ENCODE assay signal across 1 cellular context in genomic region chr2:9057939-9058761, GRCh38.
TF ChIP-seq lines count a peak whose summit lies in the region.

No MANE protein-coding gene starts in this region.

TF ChIP-seq in HEK293, 187 proteins besides CTCF, POLR2A, EP300 and RAD21 (continued from another document):
- TF ChIP-seq, protein P1, sequence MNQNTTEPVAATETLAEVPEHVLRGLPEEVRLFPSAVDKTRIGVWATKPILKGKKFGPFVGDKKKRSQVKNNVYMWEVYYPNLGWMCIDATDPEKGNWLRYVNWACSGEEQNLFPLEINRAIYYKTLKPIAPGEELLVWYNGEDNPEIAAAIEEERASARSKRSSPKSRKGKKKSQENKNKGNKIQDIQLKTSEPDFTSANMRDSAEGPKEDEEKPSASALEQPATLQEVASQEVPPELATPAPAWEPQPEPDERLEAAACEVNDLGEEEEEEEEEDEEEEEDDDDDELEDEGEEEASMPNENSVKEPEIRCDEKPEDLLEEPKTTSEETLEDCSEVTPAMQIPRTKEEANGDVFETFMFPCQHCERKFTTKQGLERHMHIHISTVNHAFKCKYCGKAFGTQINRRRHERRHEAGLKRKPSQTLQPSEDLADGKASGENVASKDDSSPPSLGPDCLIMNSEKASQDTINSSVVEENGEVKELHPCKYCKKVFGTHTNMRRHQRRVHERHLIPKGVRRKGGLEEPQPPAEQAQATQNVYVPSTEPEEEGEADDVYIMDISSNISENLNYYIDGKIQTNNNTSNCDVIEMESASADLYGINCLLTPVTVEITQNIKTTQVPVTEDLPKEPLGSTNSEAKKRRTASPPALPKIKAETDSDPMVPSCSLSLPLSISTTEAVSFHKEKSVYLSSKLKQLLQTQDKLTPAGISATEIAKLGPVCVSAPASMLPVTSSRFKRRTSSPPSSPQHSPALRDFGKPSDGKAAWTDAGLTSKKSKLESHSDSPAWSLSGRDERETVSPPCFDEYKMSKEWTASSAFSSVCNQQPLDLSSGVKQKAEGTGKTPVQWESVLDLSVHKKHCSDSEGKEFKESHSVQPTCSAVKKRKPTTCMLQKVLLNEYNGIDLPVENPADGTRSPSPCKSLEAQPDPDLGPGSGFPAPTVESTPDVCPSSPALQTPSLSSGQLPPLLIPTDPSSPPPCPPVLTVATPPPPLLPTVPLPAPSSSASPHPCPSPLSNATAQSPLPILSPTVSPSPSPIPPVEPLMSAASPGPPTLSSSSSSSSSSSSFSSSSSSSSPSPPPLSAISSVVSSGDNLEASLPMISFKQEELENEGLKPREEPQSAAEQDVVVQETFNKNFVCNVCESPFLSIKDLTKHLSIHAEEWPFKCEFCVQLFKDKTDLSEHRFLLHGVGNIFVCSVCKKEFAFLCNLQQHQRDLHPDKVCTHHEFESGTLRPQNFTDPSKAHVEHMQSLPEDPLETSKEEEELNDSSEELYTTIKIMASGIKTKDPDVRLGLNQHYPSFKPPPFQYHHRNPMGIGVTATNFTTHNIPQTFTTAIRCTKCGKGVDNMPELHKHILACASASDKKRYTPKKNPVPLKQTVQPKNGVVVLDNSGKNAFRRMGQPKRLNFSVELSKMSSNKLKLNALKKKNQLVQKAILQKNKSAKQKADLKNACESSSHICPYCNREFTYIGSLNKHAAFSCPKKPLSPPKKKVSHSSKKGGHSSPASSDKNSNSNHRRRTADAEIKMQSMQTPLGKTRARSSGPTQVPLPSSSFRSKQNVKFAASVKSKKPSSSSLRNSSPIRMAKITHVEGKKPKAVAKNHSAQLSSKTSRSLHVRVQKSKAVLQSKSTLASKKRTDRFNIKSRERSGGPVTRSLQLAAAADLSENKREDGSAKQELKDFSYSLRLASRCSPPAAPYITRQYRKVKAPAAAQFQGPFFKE (tag by site-specific recombination; IDR thresholded peaks at IDR 0.05; ENCODE audit: borderline replicate concordance): no peak
- TF ChIP-seq ZNF629 (tag by site-specific recombination; IDR thresholded peaks at IDR 0.05) (peak; percentile 25; the same call in 1 of the 2 replicates), ZNF146 (tag by site-specific recombination; IDR thresholded peaks at IDR 0.05) (no peak), ZNF768 (tag by site-specific recombination; IDR thresholded peaks at IDR 0.05) (no peak), ELK4 (IDR thresholded peaks at IDR 0.05; ENCODE audit: borderline replicate concordance, low read depth, low read length) (no peak), OSR2 (tag by site-specific recombination; IDR thresholded peaks at IDR 0.05) (peak; percentile 84), ZNF121 (tag by site-specific recombination; IDR thresholded peaks at IDR 0.05) (no peak), ZNF354C (tag by site-specific recombination; IDR thresholded peaks at IDR 0.05; ENCODE audit: borderline replicate concordance, low read depth) (no peak), ZNF211 (tag by site-specific recombination; IDR thresholded peaks at IDR 0.05; ENCODE audit: low read depth) (no peak), EGR2 (tag by site-specific recombination; IDR thresholded peaks at IDR 0.05; ENCODE audit: low read depth) (peak; percentile 35; the same call in 1 of the 2 replicates), ZXDB (tag by site-specific recombination; IDR thresholded peaks at IDR 0.05) (0 out of 2 replicates have a peak, but pooled peaks have one; percentile 26), GLIS1 (tag by site-specific recombination; IDR thresholded peaks at IDR 0.05) (peak; percentile 68)
- TF ChIP-seq, protein P2, sequence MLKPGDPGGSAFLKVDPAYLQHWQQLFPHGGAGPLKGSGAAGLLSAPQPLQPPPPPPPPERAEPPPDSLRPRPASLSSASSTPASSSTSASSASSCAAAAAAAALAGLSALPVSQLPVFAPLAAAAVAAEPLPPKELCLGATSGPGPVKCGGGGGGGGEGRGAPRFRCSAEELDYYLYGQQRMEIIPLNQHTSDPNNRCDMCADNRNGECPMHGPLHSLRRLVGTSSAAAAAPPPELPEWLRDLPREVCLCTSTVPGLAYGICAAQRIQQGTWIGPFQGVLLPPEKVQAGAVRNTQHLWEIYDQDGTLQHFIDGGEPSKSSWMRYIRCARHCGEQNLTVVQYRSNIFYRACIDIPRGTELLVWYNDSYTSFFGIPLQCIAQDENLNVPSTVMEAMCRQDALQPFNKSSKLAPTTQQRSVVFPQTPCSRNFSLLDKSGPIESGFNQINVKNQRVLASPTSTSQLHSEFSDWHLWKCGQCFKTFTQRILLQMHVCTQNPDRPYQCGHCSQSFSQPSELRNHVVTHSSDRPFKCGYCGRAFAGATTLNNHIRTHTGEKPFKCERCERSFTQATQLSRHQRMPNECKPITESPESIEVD (tag by site-specific recombination; IDR thresholded peaks at IDR 0.05): 0 out of 2 replicates have a peak, but pooled peaks have one; percentile 11
